ENCODE assay signal across 1 cellular context in the genomic region with DNA sequence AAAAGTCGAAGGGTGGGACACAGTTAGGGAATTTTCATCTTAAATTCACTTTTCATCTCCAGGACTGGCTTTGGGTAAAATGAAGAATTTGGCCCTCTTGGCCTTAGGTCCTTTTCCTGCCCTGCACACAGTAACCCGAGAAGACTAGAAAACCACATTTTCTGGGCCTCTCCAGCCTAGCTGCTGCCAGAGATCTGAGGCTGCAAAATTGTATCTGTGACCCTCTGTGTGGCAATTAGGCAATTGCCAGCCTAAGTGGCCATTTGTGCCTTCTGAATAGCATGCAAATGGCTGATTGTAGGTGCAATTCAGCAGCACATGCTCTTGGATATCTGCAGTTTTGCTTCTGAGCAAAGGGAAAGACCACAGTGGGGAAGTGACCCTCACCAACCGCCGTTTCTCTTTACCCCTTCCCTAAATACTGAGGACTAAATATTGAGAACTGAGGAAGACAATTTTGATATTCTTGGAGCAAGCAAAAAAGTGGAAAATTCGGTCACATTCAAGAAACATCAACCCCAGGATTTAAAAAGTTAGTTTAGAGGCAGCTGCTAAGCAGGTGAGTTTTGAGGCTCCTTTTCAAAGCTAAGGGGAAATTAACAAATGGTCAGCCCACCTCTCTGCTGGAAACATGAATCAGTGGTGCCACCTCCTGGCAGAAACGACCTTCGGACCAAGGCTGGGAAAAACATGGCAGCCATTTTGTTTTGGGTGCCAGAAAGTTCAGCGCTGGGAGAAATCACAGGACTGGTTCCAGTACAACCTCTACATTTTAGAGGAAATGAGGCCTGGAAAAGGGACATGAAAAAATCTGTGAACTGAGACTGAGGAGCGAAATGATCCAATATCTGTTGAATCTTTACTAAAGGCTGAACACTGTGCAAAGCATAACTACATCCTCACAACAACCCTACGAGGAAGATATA.
TF ChIP-seq lines count a peak whose summit lies in the region.

No MANE protein-coding gene starts in this region.

TF ChIP-seq in WTC11, 78 proteins besides CTCF, POLR2A, EP300 and RAD21 (continued from another document):
- TF ChIP-seq, protein P1, sequence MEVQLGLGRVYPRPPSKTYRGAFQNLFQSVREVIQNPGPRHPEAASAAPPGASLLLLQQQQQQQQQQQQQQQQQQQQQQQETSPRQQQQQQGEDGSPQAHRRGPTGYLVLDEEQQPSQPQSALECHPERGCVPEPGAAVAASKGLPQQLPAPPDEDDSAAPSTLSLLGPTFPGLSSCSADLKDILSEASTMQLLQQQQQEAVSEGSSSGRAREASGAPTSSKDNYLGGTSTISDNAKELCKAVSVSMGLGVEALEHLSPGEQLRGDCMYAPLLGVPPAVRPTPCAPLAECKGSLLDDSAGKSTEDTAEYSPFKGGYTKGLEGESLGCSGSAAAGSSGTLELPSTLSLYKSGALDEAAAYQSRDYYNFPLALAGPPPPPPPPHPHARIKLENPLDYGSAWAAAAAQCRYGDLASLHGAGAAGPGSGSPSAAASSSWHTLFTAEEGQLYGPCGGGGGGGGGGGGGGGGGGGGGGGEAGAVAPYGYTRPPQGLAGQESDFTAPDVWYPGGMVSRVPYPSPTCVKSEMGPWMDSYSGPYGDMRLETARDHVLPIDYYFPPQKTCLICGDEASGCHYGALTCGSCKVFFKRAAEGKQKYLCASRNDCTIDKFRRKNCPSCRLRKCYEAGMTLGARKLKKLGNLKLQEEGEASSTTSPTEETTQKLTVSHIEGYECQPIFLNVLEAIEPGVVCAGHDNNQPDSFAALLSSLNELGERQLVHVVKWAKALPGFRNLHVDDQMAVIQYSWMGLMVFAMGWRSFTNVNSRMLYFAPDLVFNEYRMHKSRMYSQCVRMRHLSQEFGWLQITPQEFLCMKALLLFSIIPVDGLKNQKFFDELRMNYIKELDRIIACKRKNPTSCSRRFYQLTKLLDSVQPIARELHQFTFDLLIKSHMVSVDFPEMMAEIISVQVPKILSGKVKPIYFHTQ (CRISPR knock-in tag; IDR thresholded peaks at IDR 0.05), result no peak
- no peak for TF ChIP-seq SMAD4 (CRISPR knock-in tag; IDR thresholded peaks at IDR 0.05)
- TF ChIP-seq, protein P2, sequence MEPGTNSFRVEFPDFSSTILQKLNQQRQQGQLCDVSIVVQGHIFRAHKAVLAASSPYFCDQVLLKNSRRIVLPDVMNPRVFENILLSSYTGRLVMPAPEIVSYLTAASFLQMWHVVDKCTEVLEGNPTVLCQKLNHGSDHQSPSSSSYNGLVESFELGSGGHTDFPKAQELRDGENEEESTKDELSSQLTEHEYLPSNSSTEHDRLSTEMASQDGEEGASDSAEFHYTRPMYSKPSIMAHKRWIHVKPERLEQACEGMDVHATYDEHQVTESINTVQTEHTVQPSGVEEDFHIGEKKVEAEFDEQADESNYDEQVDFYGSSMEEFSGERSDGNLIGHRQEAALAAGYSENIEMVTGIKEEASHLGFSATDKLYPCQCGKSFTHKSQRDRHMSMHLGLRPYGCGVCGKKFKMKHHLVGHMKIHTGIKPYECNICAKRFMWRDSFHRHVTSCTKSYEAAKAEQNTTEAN (CRISPR knock-in tag; IDR thresholded peaks at IDR 0.05), result no peak
- TF ChIP-seq, protein P3, sequence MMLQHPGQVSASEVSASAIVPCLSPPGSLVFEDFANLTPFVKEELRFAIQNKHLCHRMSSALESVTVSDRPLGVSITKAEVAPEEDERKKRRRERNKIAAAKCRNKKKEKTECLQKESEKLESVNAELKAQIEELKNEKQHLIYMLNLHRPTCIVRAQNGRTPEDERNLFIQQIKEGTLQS (CRISPR knock-in tag; conservative IDR thresholded peaks at IDR 0.05), result no peak
- TF ChIP-seq, protein P4, sequence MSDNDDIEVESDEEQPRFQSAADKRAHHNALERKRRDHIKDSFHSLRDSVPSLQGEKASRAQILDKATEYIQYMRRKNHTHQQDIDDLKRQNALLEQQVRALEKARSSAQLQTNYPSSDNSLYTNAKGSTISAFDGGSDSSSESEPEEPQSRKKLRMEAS (CRISPR knock-in tag; IDR thresholded peaks at IDR 0.05), result no peak
- TF ChIP-seq, protein P5, sequence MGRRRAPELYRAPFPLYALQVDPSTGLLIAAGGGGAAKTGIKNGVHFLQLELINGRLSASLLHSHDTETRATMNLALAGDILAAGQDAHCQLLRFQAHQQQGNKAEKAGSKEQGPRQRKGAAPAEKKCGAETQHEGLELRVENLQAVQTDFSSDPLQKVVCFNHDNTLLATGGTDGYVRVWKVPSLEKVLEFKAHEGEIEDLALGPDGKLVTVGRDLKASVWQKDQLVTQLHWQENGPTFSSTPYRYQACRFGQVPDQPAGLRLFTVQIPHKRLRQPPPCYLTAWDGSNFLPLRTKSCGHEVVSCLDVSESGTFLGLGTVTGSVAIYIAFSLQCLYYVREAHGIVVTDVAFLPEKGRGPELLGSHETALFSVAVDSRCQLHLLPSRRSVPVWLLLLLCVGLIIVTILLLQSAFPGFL (CRISPR knock-in tag; IDR thresholded peaks at IDR 0.05; ENCODE audit: borderline replicate concordance), result no peak
- TF ChIP-seq TP53 (CRISPR knock-in tag; IDR thresholded peaks at IDR 0.05), result no peak
- TF ChIP-seq MYBL2 (CRISPR knock-in tag; IDR thresholded peaks at IDR 0.05), result no peak
